1 cellular context compared by ENCODE assay signal in the genomic region with DNA sequence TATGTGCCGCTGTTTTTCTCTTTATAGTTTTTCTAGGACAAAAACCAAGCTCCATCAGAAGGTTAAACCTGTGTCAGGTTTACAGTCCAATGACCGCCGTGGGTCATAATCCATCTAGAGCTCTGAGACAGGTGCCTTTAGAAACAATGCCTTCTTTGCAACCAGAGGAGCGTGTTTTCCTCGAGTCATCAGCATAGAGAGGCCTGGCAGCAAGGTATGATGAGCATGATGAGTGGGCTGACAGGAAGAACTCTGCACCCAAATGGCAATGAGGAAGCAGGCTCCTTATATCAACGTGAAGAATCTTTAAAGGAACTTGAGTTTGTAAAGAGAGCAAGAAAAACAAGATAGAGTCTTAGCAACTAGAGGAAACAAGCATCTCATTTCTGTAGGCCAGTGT.
TF ChIP-seq lines count a peak whose summit lies in the region.

No MANE protein-coding gene starts in this region.

TF ChIP-seq in HepG2, 621 proteins besides CTCF, POLR2A, EP300 and RAD21 (continued from another document and continues in another):
- TF ChIP-seq, protein P1, sequence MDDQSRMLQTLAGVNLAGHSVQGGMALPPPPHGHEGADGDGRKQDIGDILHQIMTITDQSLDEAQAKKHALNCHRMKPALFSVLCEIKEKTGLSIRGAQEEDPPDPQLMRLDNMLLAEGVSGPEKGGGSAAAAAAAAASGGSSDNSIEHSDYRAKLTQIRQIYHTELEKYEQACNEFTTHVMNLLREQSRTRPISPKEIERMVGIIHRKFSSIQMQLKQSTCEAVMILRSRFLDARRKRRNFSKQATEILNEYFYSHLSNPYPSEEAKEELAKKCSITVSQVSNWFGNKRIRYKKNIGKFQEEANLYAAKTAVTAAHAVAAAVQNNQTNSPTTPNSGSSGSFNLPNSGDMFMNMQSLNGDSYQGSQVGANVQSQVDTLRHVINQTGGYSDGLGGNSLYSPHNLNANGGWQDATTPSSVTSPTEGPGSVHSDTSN (CRISPR knock-in tag; IDR thresholded peaks at IDR 0.05; ENCODE audit: borderline replicate concordance): no peak
- TF ChIP-seq HOXA7 (CRISPR knock-in tag; IDR thresholded peaks at IDR 0.05) (no peak), FIP1L1 (IDR thresholded peaks at IDR 0.05; ENCODE audit: borderline replicate concordance, insufficient read depth, low read depth, low read length) (no peak), NR2F6 (IDR thresholded peaks at IDR 0.05) (no peak), NR2F6 (CRISPR knock-in tag; IDR thresholded peaks at IDR 0.05) (peak; percentile 69), NFRKB (IDR thresholded peaks at IDR 0.05) (no peak), SETDB1 (CRISPR knock-in tag; IDR thresholded peaks at IDR 0.05; ENCODE audit: borderline replicate concordance) (no peak), SP1 (IDR thresholded peaks at IDR 0.05) (no peak), SP1 (CRISPR knock-in tag; IDR thresholded peaks at IDR 0.05) (no peak), KLF11 (CRISPR knock-in tag; IDR thresholded peaks at IDR 0.05) (no peak), ZNF792 (CRISPR knock-in tag; IDR thresholded peaks at IDR 0.05) (peak; percentile 54; the same call in 1 of the 2 replicates), ZMYM2 (CRISPR knock-in tag; IDR thresholded peaks at IDR 0.05) (no peak), TBP (CRISPR knock-in tag; IDR thresholded peaks at IDR 0.05) (no peak), CHCHD3 (CRISPR knock-in tag; IDR thresholded peaks at IDR 0.05) (no peak), PITX1 (CRISPR knock-in tag; IDR thresholded peaks at IDR 0.05) (peak; percentile 72), ZNF205 (CRISPR knock-in tag; IDR thresholded peaks at IDR 0.05) (peak; percentile 30; the same call in 1 of the 2 replicates), REPIN1 (CRISPR knock-in tag; IDR thresholded peaks at IDR 0.05; ENCODE audit: borderline replicate concordance, low read depth) (no peak), PLRG1 (conservative IDR thresholded peaks at IDR 0.05) (no peak), FOXM1 (CRISPR knock-in tag; IDR thresholded peaks at IDR 0.05) (no peak), LRRFIP1 (CRISPR knock-in tag; conservative IDR thresholded peaks at IDR 0.05) (no peak), PRPF4 (IDR thresholded peaks at IDR 0.05; ENCODE audit: low read depth, low read length, poor library complexity, severe bottlenecking) (no peak), FOXO1 (CRISPR knock-in tag; IDR thresholded peaks at IDR 0.05) (peak; percentile 73; the same call in 1 of the 2 replicates), NBN (conservative IDR thresholded peaks at IDR 0.05) (no peak), PHF21A (CRISPR knock-in tag; IDR thresholded peaks at IDR 0.05) (peak; percentile 54; the same call in 1 of the 2 replicates), PREB (CRISPR knock-in tag; IDR thresholded peaks at IDR 0.05) (no peak), GABPA (IDR thresholded peaks at IDR 0.05; ENCODE audit: low read depth, low read length) (no peak), GABPA (CRISPR knock-in tag; IDR thresholded peaks at IDR 0.05; ENCODE audit: low read depth) (no peak), HDAC1 (CRISPR knock-in tag; IDR thresholded peaks at IDR 0.05) (peak; percentile 59), SMAD1 (CRISPR knock-in tag; IDR thresholded peaks at IDR 0.05; ENCODE audit: borderline replicate concordance, low read depth) (no peak), ZFY (CRISPR knock-in tag; IDR thresholded peaks at IDR 0.05) (peak; percentile 15; the same call in 1 of the 2 replicates), ZNF207 (IDR thresholded peaks at IDR 0.05; ENCODE audit: borderline replicate concordance) (no peak), SPEN (CRISPR knock-in tag; IDR thresholded peaks at IDR 0.05; ENCODE audit: low read depth) (no peak), NONO (IDR thresholded peaks at IDR 0.05) (no peak), NONO (CRISPR knock-in tag; conservative IDR thresholded peaks at IDR 0.05) (no peak), AHR (CRISPR knock-in tag; IDR thresholded peaks at IDR 0.05) (no peak), THAP8 (CRISPR knock-in tag; IDR thresholded peaks at IDR 0.05; ENCODE audit: borderline replicate concordance) (no peak), BCL6 (CRISPR knock-in tag; IDR thresholded peaks at IDR 0.05) (peak; percentile 91)
- TF ChIP-seq, protein P2, sequence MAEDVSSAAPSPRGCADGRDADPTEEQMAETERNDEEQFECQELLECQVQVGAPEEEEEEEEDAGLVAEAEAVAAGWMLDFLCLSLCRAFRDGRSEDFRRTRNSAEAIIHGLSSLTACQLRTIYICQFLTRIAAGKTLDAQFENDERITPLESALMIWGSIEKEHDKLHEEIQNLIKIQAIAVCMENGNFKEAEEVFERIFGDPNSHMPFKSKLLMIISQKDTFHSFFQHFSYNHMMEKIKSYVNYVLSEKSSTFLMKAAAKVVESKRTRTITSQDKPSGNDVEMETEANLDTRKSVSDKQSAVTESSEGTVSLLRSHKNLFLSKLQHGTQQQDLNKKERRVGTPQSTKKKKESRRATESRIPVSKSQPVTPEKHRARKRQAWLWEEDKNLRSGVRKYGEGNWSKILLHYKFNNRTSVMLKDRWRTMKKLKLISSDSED (CRISPR knock-in tag; IDR thresholded peaks at IDR 0.05): no peak
- TF ChIP-seq, protein P3, sequence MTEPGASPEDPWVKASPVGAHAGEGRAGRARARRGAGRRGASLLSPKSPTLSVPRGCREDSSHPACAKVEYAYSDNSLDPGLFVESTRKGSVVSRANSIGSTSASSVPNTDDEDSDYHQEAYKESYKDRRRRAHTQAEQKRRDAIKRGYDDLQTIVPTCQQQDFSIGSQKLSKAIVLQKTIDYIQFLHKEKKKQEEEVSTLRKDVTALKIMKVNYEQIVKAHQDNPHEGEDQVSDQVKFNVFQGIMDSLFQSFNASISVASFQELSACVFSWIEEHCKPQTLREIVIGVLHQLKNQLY (CRISPR knock-in tag; IDR thresholded peaks at IDR 0.05): peak; percentile 57; the same call in 1 of the 2 replicates
- TF ChIP-seq, protein P4, sequence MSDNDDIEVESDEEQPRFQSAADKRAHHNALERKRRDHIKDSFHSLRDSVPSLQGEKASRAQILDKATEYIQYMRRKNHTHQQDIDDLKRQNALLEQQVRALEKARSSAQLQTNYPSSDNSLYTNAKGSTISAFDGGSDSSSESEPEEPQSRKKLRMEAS (IDR thresholded peaks at IDR 0.05): peak; percentile 81
- TF ChIP-seq, protein P5, sequence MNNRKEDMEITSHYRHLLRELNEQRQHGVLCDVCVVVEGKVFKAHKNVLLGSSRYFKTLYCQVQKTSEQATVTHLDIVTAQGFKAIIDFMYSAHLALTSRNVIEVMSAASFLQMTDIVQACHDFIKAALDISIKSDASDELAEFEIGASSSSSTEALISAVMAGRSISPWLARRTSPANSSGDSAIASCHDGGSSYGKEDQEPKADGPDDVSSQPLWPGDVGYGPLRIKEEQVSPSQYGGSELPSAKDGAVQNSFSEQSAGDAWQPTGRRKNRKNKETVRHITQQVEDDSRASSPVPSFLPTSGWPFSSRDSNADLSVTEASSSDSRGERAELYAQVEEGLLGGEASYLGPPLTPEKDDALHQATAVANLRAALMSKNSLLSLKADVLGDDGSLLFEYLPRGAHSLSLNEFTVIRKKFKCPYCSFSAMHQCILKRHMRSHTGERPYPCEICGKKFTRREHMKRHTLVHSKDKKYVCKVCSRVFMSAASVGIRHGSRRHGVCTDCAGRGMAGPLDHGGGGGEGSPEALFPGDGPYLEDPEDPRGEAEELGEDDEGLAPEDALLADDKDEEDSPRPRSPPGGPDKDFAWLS (CRISPR knock-in tag; IDR thresholded peaks at IDR 0.05; ENCODE audit: borderline replicate concordance): no peak
- TF ChIP-seq, protein P6, sequence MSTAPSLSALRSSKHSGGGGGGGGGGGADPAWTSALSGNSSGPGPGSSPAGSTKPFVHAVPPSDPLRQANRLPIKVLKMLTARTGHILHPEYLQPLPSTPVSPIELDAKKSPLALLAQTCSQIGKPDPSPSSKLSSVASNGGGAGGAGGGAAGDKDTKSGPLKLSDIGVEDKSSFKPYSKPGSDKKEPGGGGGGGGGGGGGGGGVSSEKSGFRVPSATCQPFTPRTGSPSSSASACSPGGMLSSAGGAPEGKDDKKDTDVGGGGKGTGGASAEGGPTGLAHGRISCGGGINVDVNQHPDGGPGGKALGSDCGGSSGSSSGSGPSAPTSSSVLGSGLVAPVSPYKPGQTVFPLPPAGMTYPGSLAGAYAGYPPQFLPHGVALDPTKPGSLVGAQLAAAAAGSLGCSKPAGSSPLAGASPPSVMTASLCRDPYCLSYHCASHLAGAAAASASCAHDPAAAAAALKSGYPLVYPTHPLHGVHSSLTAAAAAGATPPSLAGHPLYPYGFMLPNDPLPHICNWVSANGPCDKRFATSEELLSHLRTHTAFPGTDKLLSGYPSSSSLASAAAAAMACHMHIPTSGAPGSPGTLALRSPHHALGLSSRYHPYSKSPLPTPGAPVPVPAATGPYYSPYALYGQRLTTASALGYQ (CRISPR knock-in tag; IDR thresholded peaks at IDR 0.05): no peak
- TF ChIP-seq, protein P7, sequence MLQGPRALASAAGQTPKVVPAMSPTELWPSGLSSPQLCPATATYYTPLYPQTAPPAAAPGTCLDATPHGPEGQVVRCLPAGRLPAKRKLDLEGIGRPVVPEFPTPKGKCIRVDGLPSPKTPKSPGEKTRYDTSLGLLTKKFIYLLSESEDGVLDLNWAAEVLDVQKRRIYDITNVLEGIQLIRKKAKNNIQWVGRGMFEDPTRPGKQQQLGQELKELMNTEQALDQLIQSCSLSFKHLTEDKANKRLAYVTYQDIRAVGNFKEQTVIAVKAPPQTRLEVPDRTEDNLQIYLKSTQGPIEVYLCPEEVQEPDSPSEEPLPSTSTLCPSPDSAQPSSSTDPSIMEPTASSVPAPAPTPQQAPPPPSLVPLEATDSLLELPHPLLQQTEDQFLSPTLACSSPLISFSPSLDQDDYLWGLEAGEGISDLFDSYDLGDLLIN (CRISPR knock-in tag; IDR thresholded peaks at IDR 0.05; ENCODE audit: borderline replicate concordance): no peak
- TF ChIP-seq, protein P8, sequence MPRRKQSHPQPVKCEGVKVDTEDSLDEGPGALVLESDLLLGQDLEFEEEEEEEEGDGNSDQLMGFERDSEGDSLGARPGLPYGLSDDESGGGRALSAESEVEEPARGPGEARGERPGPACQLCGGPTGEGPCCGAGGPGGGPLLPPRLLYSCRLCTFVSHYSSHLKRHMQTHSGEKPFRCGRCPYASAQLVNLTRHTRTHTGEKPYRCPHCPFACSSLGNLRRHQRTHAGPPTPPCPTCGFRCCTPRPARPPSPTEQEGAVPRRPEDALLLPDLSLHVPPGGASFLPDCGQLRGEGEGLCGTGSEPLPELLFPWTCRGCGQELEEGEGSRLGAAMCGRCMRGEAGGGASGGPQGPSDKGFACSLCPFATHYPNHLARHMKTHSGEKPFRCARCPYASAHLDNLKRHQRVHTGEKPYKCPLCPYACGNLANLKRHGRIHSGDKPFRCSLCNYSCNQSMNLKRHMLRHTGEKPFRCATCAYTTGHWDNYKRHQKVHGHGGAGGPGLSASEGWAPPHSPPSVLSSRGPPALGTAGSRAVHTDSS (CRISPR knock-in tag; conservative IDR thresholded peaks at IDR 0.05): no peak
